24 cellular contexts compared by ENCODE assay signal in the genomic region with DNA sequence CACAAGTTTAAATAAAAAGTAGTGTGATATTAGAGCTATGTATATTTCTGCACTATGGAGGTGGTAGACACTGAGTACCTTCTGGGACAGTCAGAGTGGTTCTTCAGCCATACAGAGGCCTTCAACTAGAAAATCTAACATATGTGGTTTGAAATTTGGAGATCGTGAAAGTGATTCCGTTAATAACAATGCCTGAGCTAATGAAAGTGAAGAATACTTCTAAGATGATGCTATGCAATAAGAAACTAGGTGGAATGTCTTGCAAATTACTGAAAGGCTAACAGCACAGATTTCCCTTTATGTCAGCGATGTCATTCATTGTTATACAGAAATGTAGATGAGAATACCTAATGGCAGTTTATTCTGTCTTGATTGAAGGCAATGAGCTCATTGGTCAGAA.
A peak's percentile ranks its signal among the peaks of the same experiment; 100 is the strongest.
DNase-seq lines count a peak whose midpoint lies in the region; FAIRE-seq and TF ChIP-seq lines count a peak whose summit lies in the region.
"Had no signal": no experiment of that assay in that cellular context is flagged by ENCODE, and none has a peak within 500 bp of the region (broad histone marks: within the 10 kb centered on the region; RNA-seq: fewer than 3 reads in every experiment).

No MANE protein-coding gene starts in this region.

- H2AFZ ChIP-seq in astrocyte (ENCODE audit: low read depth, low read length): no peak overlapping the region
- no peak overlapping the region for H2AFZ ChIP-seq in neural cell (ENCODE audit: low read depth, low read length)

- H3K9ac ChIP-seq in HUES64 (ENCODE audit: low read depth, low read length): no peak overlapping the region
- no peak overlapping the region for H3K9ac ChIP-seq in astrocyte (ENCODE audit: low read length)
- H3K9ac ChIP-seq in neural cell (ENCODE audit: low read length): no peak overlapping the region

- H4K20me1 ChIP-seq in astrocyte (ENCODE audit: insufficient read depth, low read length): no peaks in the 10 kb centered on the region
- H4K20me1 ChIP-seq in neural cell (ENCODE audit: insufficient read depth): no peaks in the 10 kb centered on the region

- H3K27me3 ChIP-seq in HUES64 (ENCODE audit: insufficient read depth, low read length) (no peaks in the 10 kb centered on the region), astrocyte (ENCODE audit: insufficient read depth, low read length) (no peaks in the 10 kb centered on the region), neural cell (ENCODE audit: insufficient read depth, low read depth, low read length) (no peaks in the 10 kb centered on the region)
- H3K27me3 ChIP-seq: BE2C had no signal

- no peak for TF ChIP-seq RAD21 in neural cell (conservative IDR thresholded peaks at IDR 0.05)

- H3K4me3 ChIP-seq in HUES64 (ENCODE audit: low read length) (no peak overlapping the region), astrocyte (ENCODE audit: insufficient read depth, low read depth, low read length) (no peak overlapping the region), neural cell (ENCODE audit: low read length) (no peak overlapping the region)

- H3K9me3 Mint-ChIP-seq in astrocyte (ENCODE audit: unreplicated experiment): no peaks in the 10 kb centered on the region

- no peaks in the 10 kb centered on the region for H3K36me3 Mint-ChIP-seq in astrocyte (ENCODE audit: low read depth, unreplicated experiment)
- H3K36me3 Mint-ChIP-seq: CD4-positive, CD25-positive, alpha-beta regulatory T cell; CD8-positive, alpha-beta memory T cell had no signal

- no peaks in the 10 kb centered on the region for H3K27me3 Mint-ChIP-seq in astrocyte (ENCODE audit: low read depth, unreplicated experiment)
- H3K27me3 Mint-ChIP-seq: CD4-positive, CD25-positive, alpha-beta regulatory T cell; CD8-positive, alpha-beta memory T cell had no signal

- no peak overlapping the region for H3K27ac Mint-ChIP-seq in astrocyte (ENCODE audit: unreplicated experiment)
- H3K27ac Mint-ChIP-seq: CD4-positive, CD25-positive, alpha-beta regulatory T cell; CD8-positive, alpha-beta memory T cell had no signal

- H3K4me1 ChIP-seq in HUES64 (ENCODE audit: insufficient read depth, low read length) (peaks cover 23% of the 10 kb centered on the region), astrocyte (ENCODE audit: insufficient read depth, low read length) (no peaks in the 10 kb centered on the region)
- H3K4me1 ChIP-seq: BE2C had no signal

- TF ChIP-seq EP300 in neural cell (conservative IDR thresholded peaks at IDR 0.05; ENCODE audit: poor library complexity, severe bottlenecking): no peak

- H3K27ac ChIP-seq in HUES64 (ENCODE audit: low read depth, low read length): peak overlapping the region; percentile 45
- H3K27ac ChIP-seq in astrocyte (ENCODE audit: low read depth, low read length): no peak overlapping the region
- H3K27ac ChIP-seq in neural cell (ENCODE audit: low read length): peak overlapping the region; percentile 23
- H3K27ac ChIP-seq: HL-60 had no signal

- 55% methylated on average over 3 of the region's 3 CpGs for WGBS in HUES64

- H3K79me2 ChIP-seq in astrocyte (ENCODE audit: insufficient read depth, low read length) (no peaks in the 10 kb centered on the region), neural cell (replicated peaks; ENCODE audit: insufficient read depth, low read length) (no peaks in the 10 kb centered on the region)

- H3K36me3 ChIP-seq in HUES64 (ENCODE audit: insufficient read depth, low read length): no peaks in the 10 kb centered on the region
- H3K36me3 ChIP-seq in astrocyte (ENCODE audit: insufficient read depth, low read length): no peaks in the 10 kb centered on the region
- no peaks in the 10 kb centered on the region for H3K36me3 ChIP-seq in neural cell (ENCODE audit: insufficient read depth, low read length)
- H3K36me3 ChIP-seq: BE2C had no signal

- no peak overlapping the region for H3K4me3 Mint-ChIP-seq in astrocyte (ENCODE audit: unreplicated experiment)
- H3K4me3 Mint-ChIP-seq: CD4-positive, CD25-positive, alpha-beta regulatory T cell; CD8-positive, alpha-beta memory T cell; H9 had no signal

- no peaks in the 10 kb centered on the region for H3K4me1 Mint-ChIP-seq in astrocyte (ENCODE audit: low read depth, unreplicated experiment)
- H3K4me1 Mint-ChIP-seq: CD4-positive, CD25-positive, alpha-beta regulatory T cell; CD8-positive, alpha-beta memory T cell had no signal

- FAIRE-seq in astrocyte (lab: Jason Lieb, UNC): no peak
- FAIRE-seq: A204.1, GM12892, GM18507, H1 had no signal

- peak; percentile 38 for DNase-seq in astrocyte (ENCODE audit: low read depth)
- DNase-seq in NCI-H2081 (lab: John Stamatoyannopoulos, UW): no peak
- DNase-seq in NCI-H187 treated with DMSO at 0.1 percent for 48 hours (lab: John Stamatoyannopoulos, UW): no peak
- DNase-seq in activated gamma-delta T cell treated with Interleukin-2 at 50 U/mL for 16 hours: no peak
- DNase-seq: ACHN; BE2C; C1 segment of cervical spinal cord; CD4-positive, CD25-positive, alpha-beta regulatory T cell; CD8-positive, alpha-beta memory T cell; COR-L47; DMS 273 treated with DMSO at 0.1 percent for 48 hours; DMS53; DND-41; GDM1; H9; IMR-90; KBM-7 had no signal

- H3K4me2 ChIP-seq in astrocyte (ENCODE audit: low read length): no peak overlapping the region
- no peak overlapping the region for H3K4me2 ChIP-seq in neural cell (ENCODE audit: low read length)

- peaks cover 10% of the 10 kb centered on the region for H3K9me3 ChIP-seq in HUES64 (ENCODE audit: insufficient read depth, low read depth, low read length)
- peaks cover 3% of the 10 kb centered on the region for H3K9me3 ChIP-seq in astrocyte (ENCODE audit: insufficient read depth, low read depth, low read length)
- H3K9me3 ChIP-seq in neural cell (ENCODE audit: low read length): peaks cover 1% of the 10 kb centered on the region
- H3K9me3 ChIP-seq: BE2C had no signal

- no peaks in the 10 kb centered on the region for H3K9me2 ChIP-seq in neural cell (ENCODE audit: insufficient read depth, low read length)

- no peak for TF ChIP-seq CTCF in astrocyte (IDR thresholded peaks at IDR 0.05; ENCODE audit: insufficient read depth, low read depth, low read length)
- TF ChIP-seq CTCF in neural cell (IDR thresholded peaks at IDR 0.05; ENCODE audit: poor library complexity, severe bottlenecking): no peak

- H3F3A ChIP-seq in neural cell (ENCODE audit: insufficient read depth, low read length, poor library complexity, severe bottlenecking): no peaks in the 10 kb centered on the region

TF ChIP-seq in neural cell, 6 proteins besides CTCF, POLR2A, EP300 and RAD21:
- TF ChIP-seq, protein P1, sequence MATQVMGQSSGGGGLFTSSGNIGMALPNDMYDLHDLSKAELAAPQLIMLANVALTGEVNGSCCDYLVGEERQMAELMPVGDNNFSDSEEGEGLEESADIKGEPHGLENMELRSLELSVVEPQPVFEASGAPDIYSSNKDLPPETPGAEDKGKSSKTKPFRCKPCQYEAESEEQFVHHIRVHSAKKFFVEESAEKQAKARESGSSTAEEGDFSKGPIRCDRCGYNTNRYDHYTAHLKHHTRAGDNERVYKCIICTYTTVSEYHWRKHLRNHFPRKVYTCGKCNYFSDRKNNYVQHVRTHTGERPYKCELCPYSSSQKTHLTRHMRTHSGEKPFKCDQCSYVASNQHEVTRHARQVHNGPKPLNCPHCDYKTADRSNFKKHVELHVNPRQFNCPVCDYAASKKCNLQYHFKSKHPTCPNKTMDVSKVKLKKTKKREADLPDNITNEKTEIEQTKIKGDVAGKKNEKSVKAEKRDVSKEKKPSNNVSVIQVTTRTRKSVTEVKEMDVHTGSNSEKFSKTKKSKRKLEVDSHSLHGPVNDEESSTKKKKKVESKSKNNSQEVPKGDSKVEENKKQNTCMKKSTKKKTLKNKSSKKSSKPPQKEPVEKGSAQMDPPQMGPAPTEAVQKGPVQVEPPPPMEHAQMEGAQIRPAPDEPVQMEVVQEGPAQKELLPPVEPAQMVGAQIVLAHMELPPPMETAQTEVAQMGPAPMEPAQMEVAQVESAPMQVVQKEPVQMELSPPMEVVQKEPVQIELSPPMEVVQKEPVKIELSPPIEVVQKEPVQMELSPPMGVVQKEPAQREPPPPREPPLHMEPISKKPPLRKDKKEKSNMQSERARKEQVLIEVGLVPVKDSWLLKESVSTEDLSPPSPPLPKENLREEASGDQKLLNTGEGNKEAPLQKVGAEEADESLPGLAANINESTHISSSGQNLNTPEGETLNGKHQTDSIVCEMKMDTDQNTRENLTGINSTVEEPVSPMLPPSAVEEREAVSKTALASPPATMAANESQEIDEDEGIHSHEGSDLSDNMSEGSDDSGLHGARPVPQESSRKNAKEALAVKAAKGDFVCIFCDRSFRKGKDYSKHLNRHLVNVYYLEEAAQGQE (IDR thresholded peaks at IDR 0.05; ENCODE audit: borderline replicate concordance): no peak
- no peak for TF ChIP-seq MXI1 (conservative IDR thresholded peaks at IDR 0.05; ENCODE audit: poor library complexity, severe bottlenecking)
- no peak for TF ChIP-seq TAF1 (IDR thresholded peaks at IDR 0.05; ENCODE audit: low read depth)
- no peak for TF ChIP-seq EZH2 (IDR thresholded peaks at IDR 0.05; ENCODE audit: borderline replicate concordance, insufficient read depth, low read length, poor library complexity, severe bottlenecking)
- TF ChIP-seq POLR2AphosphoS5 (IDR thresholded peaks at IDR 0.05): no peak
- TF ChIP-seq SMC3 (conservative IDR thresholded peaks at IDR 0.05; ENCODE audit: poor library complexity): no peak
